16 cellular contexts compared by ENCODE assay signal in the genomic region with DNA sequence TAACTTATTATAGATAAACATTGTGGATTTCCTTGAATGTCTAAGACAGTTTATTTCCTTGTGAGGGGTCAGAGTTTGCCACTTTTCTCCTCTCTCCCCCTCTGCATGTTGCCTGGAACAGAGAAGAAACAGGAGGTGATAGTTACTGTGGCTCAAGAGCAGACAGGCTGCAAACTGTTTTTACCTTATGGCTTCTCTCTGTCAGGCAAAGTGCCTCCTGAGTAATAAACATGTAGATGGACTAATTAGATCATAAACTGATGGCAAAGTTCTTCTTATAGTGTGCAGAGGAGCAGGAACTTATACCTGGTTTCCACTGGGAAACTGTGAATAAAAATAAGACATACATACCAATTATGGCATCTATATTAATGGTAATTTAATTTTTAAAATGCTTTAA.
DNase-seq lines count a peak whose midpoint lies in the region; FAIRE-seq and TF ChIP-seq lines count a peak whose summit lies in the region.
"Had no signal": no experiment of that assay in that cellular context is flagged by ENCODE, and none has a peak within 500 bp of the region (broad histone marks: within the 10 kb centered on the region; RNA-seq: fewer than 3 reads in every experiment).

No MANE protein-coding gene starts in this region.

- no peak overlapping the region for H3K9ac ChIP-seq in OCI-LY1 (ENCODE audit: low read length)
- H3K9ac ChIP-seq: BLaER1 treated with 17β-estradiol and CSF1 and Interleukin-3, amounts not matched to agents 10 nM and 100 nM; GM23248 had no signal

- H3K4me1 ChIP-seq in OCI-LY1 (ENCODE audit: insufficient read depth, low read length, severe bottlenecking) (no peaks in the 10 kb centered on the region), small intestine (ENCODE audit: control insufficient read depth in 2 of 2, insufficient read depth in 1 of 2, low read depth in 1 of 2, low read length in 1 of 2) (no peaks in the 10 kb centered on the region), left ventricle myocardium inferior (no peaks in the 10 kb centered on the region)
- H3K4me1 ChIP-seq: BLaER1 treated with 17β-estradiol and CSF1 and Interleukin-3, amounts not matched to agents 10 nM and 100 nM; HAP-1 had no signal

- no peaks in the 10 kb centered on the region for H3K79me2 ChIP-seq in OCI-LY1 (ENCODE audit: insufficient read depth, low read length)

- no peaks in the 10 kb centered on the region for H3K9me3 ChIP-seq in OCI-LY1 (ENCODE audit: low read length)
- no peaks in the 10 kb centered on the region for H3K9me3 ChIP-seq in small intestine (ENCODE audit: control insufficient read depth, low read depth)
- H3K9me3 ChIP-seq in left ventricle myocardium inferior (replicated peaks) = peaks cover 5% of the 10 kb centered on the region
- H3K9me3 ChIP-seq: BLaER1 treated with 17β-estradiol and CSF1 and Interleukin-3, amounts not matched to agents 10 nM and 100 nM; HAP-1 had no signal

- no peak for FAIRE-seq in small intestine (lab: Jason Lieb, UNC)
- FAIRE-seq: G401.6, GM12891, GM19239 had no signal

- no peak for DNase-seq in activated naive CD4-positive, alpha-beta T cell treated with anti-CD3 and anti-CD28 coated beads, Interleukin-2, amount 10 ng/mL, durations not matched to agents 7 days and 5 days
- no peak for DNase-seq in activated naive CD4-positive, alpha-beta T cell treated with anti-CD3 and anti-CD28 coated beads for 36 hours
- peak; percentile 21 for DNase-seq in small intestine
- DNase-seq in NCI-H2081 (lab: John Stamatoyannopoulos, UW) = no peak
- DNase-seq in left ventricle myocardium inferior = no peak
- DNase-seq: Calu3; CD8-positive, alpha-beta T cell; GM23248; IMR-90 had no signal

- no peaks in the 10 kb centered on the region for H3K4me1 Mint-ChIP-seq in activated naive CD4-positive, alpha-beta T cell treated with anti-CD3 and anti-CD28 coated beads, Interleukin-2, amount 10 ng/mL, durations not matched to agents 7 days and 5 days
- no peaks in the 10 kb centered on the region for H3K4me1 Mint-ChIP-seq in activated naive CD4-positive, alpha-beta T cell treated with anti-CD3 and anti-CD28 coated beads for 36 hours (ENCODE audit: low read depth)
- H3K4me1 Mint-ChIP-seq: B cell had no signal

- H2AFZ ChIP-seq in OCI-LY1 (ENCODE audit: low read length) = 0 out of 2 replicates have a peak overlapping the region, but pooled peaks have one; percentile 63
- H2AFZ ChIP-seq: GM23248 had no signal

- no peaks in the 10 kb centered on the region for H4K20me1 ChIP-seq in OCI-LY1 (ENCODE audit: insufficient read depth, low read length)
- H4K20me1 ChIP-seq: BLaER1 treated with 17β-estradiol and CSF1 and Interleukin-3, amounts not matched to agents 10 nM and 100 nM had no signal

- intact Hi-C loops in activated naive CD4-positive, alpha-beta T cell treated with anti-CD3 and anti-CD28 coated beads for 36 hours (cut with micrococcal nuclease) = no loop called here
- intact Hi-C loops in left ventricle myocardium inferior (cut with micrococcal nuclease) = no loop called here

- H3K4me2 ChIP-seq in OCI-LY1 (ENCODE audit: low read length) = no peak overlapping the region
- H3K4me2 ChIP-seq: BLaER1 treated with 17β-estradiol and CSF1 and Interleukin-3, amounts not matched to agents 10 nM and 100 nM had no signal

- no peaks in the 10 kb centered on the region for H3K27me3 Mint-ChIP-seq in activated naive CD4-positive, alpha-beta T cell treated with anti-CD3 and anti-CD28 coated beads, Interleukin-2, amount 10 ng/mL, durations not matched to agents 7 days and 5 days
- H3K27me3 Mint-ChIP-seq in activated naive CD4-positive, alpha-beta T cell treated with anti-CD3 and anti-CD28 coated beads for 36 hours (ENCODE audit: low read depth) = no peaks in the 10 kb centered on the region
- H3K27me3 Mint-ChIP-seq: B cell had no signal

- no peak overlapping the region for H3K27ac ChIP-seq in OCI-LY1 (ENCODE audit: low read depth, low read length, poor library complexity, severe bottlenecking)
- no peak overlapping the region for H3K27ac ChIP-seq in small intestine (ENCODE audit: low read depth in 1 of 2, low read length in 1 of 2)
- H3K27ac ChIP-seq in left ventricle myocardium inferior (replicated peaks) = no peak overlapping the region
- H3K27ac ChIP-seq: BLaER1 treated with 17β-estradiol and CSF1 and Interleukin-3, amounts not matched to agents 10 nM and 100 nM; GM23248 had no signal

- CTCF ChIA-PET in activated naive CD4-positive, alpha-beta T cell treated with anti-CD3 and anti-CD28 coated beads, Interleukin-2, amount 10 ng/mL, durations not matched to agents 7 days and 5 days (lab: Charles Lee) = no interaction called here
- CTCF ChIA-PET in activated naive CD4-positive, alpha-beta T cell treated with anti-CD3 and anti-CD28 coated beads for 36 hours (lab: Charles Lee) = no interaction called here

- peaks cover 5% of the 10 kb centered on the region for H3K9me3 Mint-ChIP-seq in activated naive CD4-positive, alpha-beta T cell treated with anti-CD3 and anti-CD28 coated beads, Interleukin-2, amount 10 ng/mL, durations not matched to agents 7 days and 5 days
- H3K9me3 Mint-ChIP-seq in activated naive CD4-positive, alpha-beta T cell treated with anti-CD3 and anti-CD28 coated beads for 36 hours = peaks cover 3% of the 10 kb centered on the region

- H3K27ac Mint-ChIP-seq in activated naive CD4-positive, alpha-beta T cell treated with anti-CD3 and anti-CD28 coated beads, Interleukin-2, amount 10 ng/mL, durations not matched to agents 7 days and 5 days = peak overlapping the region; percentile 19
- no peak overlapping the region for H3K27ac Mint-ChIP-seq in activated naive CD4-positive, alpha-beta T cell treated with anti-CD3 and anti-CD28 coated beads for 36 hours
- H3K27ac Mint-ChIP-seq: B cell; CD8-positive, alpha-beta T cell had no signal

- H3K27me3 ChIP-seq in OCI-LY1 (ENCODE audit: insufficient read depth, low read length) (no peaks in the 10 kb centered on the region), small intestine (ENCODE audit: control insufficient read depth in 2 of 2, insufficient read depth in 2 of 2, low read length in 2 of 2) (no peaks in the 10 kb centered on the region), left ventricle myocardium inferior (ENCODE audit: low read depth) (no peaks in the 10 kb centered on the region)
- H3K27me3 ChIP-seq: BLaER1 treated with 17β-estradiol and CSF1 and Interleukin-3, amounts not matched to agents 10 nM and 100 nM had no signal

- no peaks in the 10 kb centered on the region for H3K9me2 ChIP-seq in OCI-LY1 (ENCODE audit: low read depth, low read length)

- no peaks in the 10 kb centered on the region for H3K36me3 Mint-ChIP-seq in activated naive CD4-positive, alpha-beta T cell treated with anti-CD3 and anti-CD28 coated beads, Interleukin-2, amount 10 ng/mL, durations not matched to agents 7 days and 5 days
- no peaks in the 10 kb centered on the region for H3K36me3 Mint-ChIP-seq in activated naive CD4-positive, alpha-beta T cell treated with anti-CD3 and anti-CD28 coated beads for 36 hours (ENCODE audit: low read depth)
- H3K36me3 Mint-ChIP-seq: CD8-positive, alpha-beta T cell had no signal

- H3K36me3 ChIP-seq in OCI-LY1 (ENCODE audit: insufficient read depth, low read length) (no peaks in the 10 kb centered on the region), small intestine (ENCODE audit: control insufficient read depth in 2 of 2, insufficient read depth in 2 of 2, low read length in 2 of 2) (no peaks in the 10 kb centered on the region), left ventricle myocardium inferior (no peaks in the 10 kb centered on the region)
- H3K36me3 ChIP-seq: BLaER1 treated with 17β-estradiol and CSF1 and Interleukin-3, amounts not matched to agents 10 nM and 100 nM; HAP-1 had no signal

- H3K4me3 ChIP-seq in OCI-LY1 (ENCODE audit: low read depth, low read length, poor library complexity, severe bottlenecking) (no peak overlapping the region), small intestine (ENCODE audit: low read depth in 1 of 2, low read length in 2 of 2) (no peak overlapping the region), left ventricle myocardium inferior (no peak overlapping the region)
- H3K4me3 ChIP-seq: BLaER1 treated with 17β-estradiol and CSF1 and Interleukin-3, amounts not matched to agents 10 nM and 100 nM; GM23248; HAP-1 had no signal

- H3K4me3 Mint-ChIP-seq in activated naive CD4-positive, alpha-beta T cell treated with anti-CD3 and anti-CD28 coated beads, Interleukin-2, amount 10 ng/mL, durations not matched to agents 7 days and 5 days = no peak overlapping the region
- no peak overlapping the region for H3K4me3 Mint-ChIP-seq in activated naive CD4-positive, alpha-beta T cell treated with anti-CD3 and anti-CD28 coated beads for 36 hours
- H3K4me3 Mint-ChIP-seq: B cell; CD8-positive, alpha-beta T cell had no signal

- H3F3A ChIP-seq in OCI-LY1 (ENCODE audit: insufficient read depth, low read length) = no peaks in the 10 kb centered on the region

- no peak for TF ChIP-seq CTCF in OCI-LY1 (IDR thresholded peaks at IDR 0.05; ENCODE audit: low read length)
- TF ChIP-seq CTCF in left ventricle myocardium inferior (IDR thresholded peaks at IDR 0.05; ENCODE audit: borderline replicate concordance) = no peak
